17 cellular contexts compared by ENCODE assay signal in the genomic region with DNA sequence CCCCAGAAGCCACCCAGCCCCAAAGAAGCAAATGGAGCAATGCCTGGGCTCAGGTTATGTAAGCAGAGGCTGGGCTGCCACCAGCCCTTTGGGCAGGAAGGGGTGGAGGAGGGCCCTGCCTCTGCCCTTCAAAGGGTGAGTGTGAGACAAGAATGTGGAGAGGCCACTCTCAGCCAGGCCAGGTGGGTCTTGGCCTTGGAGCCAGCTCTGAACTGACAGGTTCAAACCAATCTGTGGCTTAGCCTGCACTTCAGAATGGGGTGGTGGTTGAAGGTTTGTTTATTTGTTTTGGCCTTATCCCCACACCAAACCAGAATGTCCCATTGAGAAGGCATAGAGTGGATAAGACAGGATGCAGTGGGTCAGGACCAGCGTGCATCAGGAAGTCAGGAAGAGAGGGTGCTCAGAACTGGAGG. TPM values are rescaled to one million over a fixed set of nuclear protein-coding genes. Genes with fewer than 3 reads are reported as not detected.
DNase-seq lines count a peak whose midpoint lies in the region; ATAC-seq and TF ChIP-seq lines count a peak whose summit lies in the region.
"Had no signal": no experiment of that assay in that cellular context is flagged by ENCODE, and none has a peak within 500 bp of the region (broad histone marks: within the 10 kb centered on the region; RNA-seq: fewer than 3 reads in every experiment).

No MANE protein-coding gene starts in this region.

- DNase-seq in RWPE2 (ENCODE audit: low spot score) (no peak), fibroblast of the aortic adventitia (ENCODE audit: low read depth) (peak; percentile 50), upper lobe of right lung (peak; percentile 92), NCI-H1417 treated with DMSO at 0.1 percent for 48 hours (lab: John Stamatoyannopoulos, UW) (no peak), substantia nigra (lab: John Stamatoyannopoulos, UW) (no peak), superior temporal gyrus (ENCODE audit: extremely low spot score) (no peak)
- DNase-seq: activated CD4-positive, alpha-beta T cell treated with anti-CD3 and anti-CD28 coated beads for 1 hour; activated T-cell treated with anti-CD3 and anti-CD28 coated beads, Interleukin-2, amount 50 U/mL, for 24 hours; CD4-positive, alpha-beta memory T cell; glutamatergic neuron; left colon; NCI-H2227 treated with DMSO at 0.1 percent for 48 hours; nephron progenitor cell; stimulated activated naive CD8-positive, alpha-beta T cell treated with anti-CD3 and anti-CD28 coated beads, Interleukin-15, amount 100 ng/mL, for 72 hours; T-cell had no signal

- H3K4me3 ChIP-seq in HEK293 (ENCODE audit: low read depth, low read length) (no peak overlapping the region), RWPE2 (ENCODE audit: severe bottlenecking) (no peak overlapping the region), fibroblast of the aortic adventitia (ENCODE audit: low read depth, low read length) (no peak overlapping the region), upper lobe of right lung (no peak overlapping the region)

- CTCF ChIA-PET in HEK293 (lab: Yijun Ruan, JAX), result no interaction called here

- H3K36me3 ChIP-seq in HEK293 (ENCODE audit: control insufficient read depth in 2 of 2, insufficient read depth in 1 of 2, low read length in 2 of 2) (no peaks in the 10 kb centered on the region), RWPE2 (ENCODE audit: low read depth) (no peaks in the 10 kb centered on the region), upper lobe of right lung (no peaks in the 10 kb centered on the region)

- H3K9me3 ChIP-seq in HEK293 (ENCODE audit: control insufficient read depth, insufficient read depth, low read depth, low read length), result no peaks in the 10 kb centered on the region
- H3K9me3 ChIP-seq in RWPE2 (ENCODE audit: severe bottlenecking), result peaks cover 2% of the 10 kb centered on the region
- no peaks in the 10 kb centered on the region for H3K9me3 ChIP-seq in upper lobe of right lung

- H3K27ac ChIP-seq in HEK293 (ENCODE audit: extremely low read depth, low read depth, low read length) (no peak overlapping the region), RWPE2 (ENCODE audit: poor library complexity, severe bottlenecking) (peak overlapping the region; percentile 96), upper lobe of right lung (peak overlapping the region; percentile 68), substantia nigra (ENCODE audit: low read depth, low read length, poor library complexity, severe bottlenecking) (no peak overlapping the region)

- no peak for TF ChIP-seq CTCF in HEK293 (tag by site-specific recombination; IDR thresholded peaks at IDR 0.05)
- no peak for TF ChIP-seq CTCF in RWPE2 (IDR thresholded peaks at IDR 0.05; ENCODE audit: poor library complexity, severe bottlenecking)
- TF ChIP-seq CTCF in fibroblast of the aortic adventitia (IDR thresholded peaks at IDR 0.05; ENCODE audit: insufficient read depth, low read length), result no peak
- no peak for TF ChIP-seq CTCF in upper lobe of right lung (IDR thresholded peaks at IDR 0.05)

- POLR2A ChIA-PET in HEK293 (lab: Yijun Ruan, JAX), result no interaction called here

- intact Hi-C loops in upper lobe of right lung (cut with DNase I), result no loop called here

- H3K27me3 ChIP-seq in RWPE2 (ENCODE audit: insufficient read depth, poor library complexity, severe bottlenecking), result no peaks in the 10 kb centered on the region
- H3K27me3 ChIP-seq in upper lobe of right lung, result no peaks in the 10 kb centered on the region

- ATAC-seq in RWPE2 (ENCODE audit: low read depth), result peak; percentile 50
- peak; percentile 93 for ATAC-seq in upper lobe of right lung
- ATAC-seq: left colon; stimulated activated naive CD8-positive, alpha-beta T cell treated with anti-CD3 and anti-CD28 coated beads, Interleukin-15, amount 100 ng/mL, for 72 hours; T-cell had no signal

- no peaks in the 10 kb centered on the region for H3K4me1 ChIP-seq in HEK293 (ENCODE audit: control insufficient read depth, insufficient read depth, low read length)
- peaks cover 46% of the 10 kb centered on the region for H3K4me1 ChIP-seq in RWPE2 (ENCODE audit: insufficient read depth, poor library complexity, severe bottlenecking)
- H3K4me1 ChIP-seq in upper lobe of right lung, result peaks cover 18% of the 10 kb centered on the region

TF ChIP-seq in HEK293, 187 proteins besides CTCF, POLR2A, EP300 and RAD21:
- TF ChIP-seq, protein P1, sequence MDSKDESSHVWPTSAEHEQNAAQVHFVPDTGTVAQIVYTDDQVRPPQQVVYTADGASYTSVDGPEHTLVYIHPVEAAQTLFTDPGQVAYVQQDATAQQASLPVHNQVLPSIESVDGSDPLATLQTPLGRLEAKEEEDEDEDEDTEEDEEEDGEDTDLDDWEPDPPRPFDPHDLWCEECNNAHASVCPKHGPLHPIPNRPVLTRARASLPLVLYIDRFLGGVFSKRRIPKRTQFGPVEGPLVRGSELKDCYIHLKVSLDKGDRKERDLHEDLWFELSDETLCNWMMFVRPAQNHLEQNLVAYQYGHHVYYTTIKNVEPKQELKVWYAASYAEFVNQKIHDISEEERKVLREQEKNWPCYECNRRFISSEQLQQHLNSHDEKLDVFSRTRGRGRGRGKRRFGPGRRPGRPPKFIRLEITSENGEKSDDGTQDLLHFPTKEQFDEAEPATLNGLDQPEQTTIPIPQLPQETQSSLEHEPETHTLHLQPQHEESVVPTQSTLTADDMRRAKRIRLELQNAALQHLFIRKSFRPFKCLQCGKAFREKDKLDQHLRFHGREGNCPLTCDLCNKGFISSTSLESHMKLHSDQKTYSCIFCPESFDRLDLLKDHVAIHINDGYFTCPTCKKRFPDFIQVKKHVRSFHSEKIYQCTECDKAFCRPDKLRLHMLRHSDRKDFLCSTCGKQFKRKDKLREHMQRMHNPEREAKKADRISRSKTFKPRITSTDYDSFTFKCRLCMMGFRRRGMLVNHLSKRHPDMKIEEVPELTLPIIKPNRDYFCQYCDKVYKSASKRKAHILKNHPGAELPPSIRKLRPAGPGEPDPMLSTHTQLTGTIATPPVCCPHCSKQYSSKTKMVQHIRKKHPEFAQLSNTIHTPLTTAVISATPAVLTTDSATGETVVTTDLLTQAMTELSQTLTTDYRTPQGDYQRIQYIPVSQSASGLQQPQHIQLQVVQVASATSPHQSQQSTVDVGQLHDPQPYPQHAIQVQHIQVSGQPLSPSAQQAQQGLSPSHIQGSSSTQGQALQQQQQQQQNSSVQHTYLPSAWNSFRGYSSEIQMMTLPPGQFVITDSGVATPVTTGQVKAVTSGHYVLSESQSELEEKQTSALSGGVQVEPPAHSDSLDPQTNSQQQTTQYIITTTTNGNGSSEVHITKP (tag by site-specific recombination; IDR thresholded peaks at IDR 0.05), result peak; percentile 36; the same call in 1 of the 2 replicates
- no peak for TF ChIP-seq SALL2 (tag by site-specific recombination; IDR thresholded peaks at IDR 0.05; ENCODE audit: borderline replicate concordance)

RNA-seq across cellular contexts. Expression of gene C1orf116, which starts 29.8 kb away (rescaled TPM):
- total RNA-seq in fibroblast of the aortic adventitia (ENCODE audit: low replicate concordance) (under 0.01 TPM in 1 of 2 replicates, not detected in the other), upper lobe of right lung (128 TPM)
- total RNA-seq: OCI-LY7 had no signal

RNA-seq across cellular contexts. Expression of gene FCAMR, which starts 32.5 kb away (rescaled TPM):
- total RNA-seq in fibroblast of the aortic adventitia (ENCODE audit: low replicate concordance), result not detected in 2 replicates
- not detected for total RNA-seq in upper lobe of right lung
- total RNA-seq: CD4-positive, alpha-beta memory T cell; OCI-LY7; T-cell had no signal

RNA-seq across cellular contexts. Expression of gene YOD1, which starts 48.3 kb away (rescaled TPM):
- total RNA-seq in fibroblast of the aortic adventitia (ENCODE audit: low replicate concordance), result 3.5 and 10.1 TPM in 2 replicates
- 7.0 TPM for total RNA-seq in upper lobe of right lung

RNA-seq across cellular contexts. Expression of gene PFKFB2, which starts 50.3 kb away (rescaled TPM):
- total RNA-seq in fibroblast of the aortic adventitia (ENCODE audit: low replicate concordance) (6.9 and 9.0 TPM in 2 replicates), upper lobe of right lung (49.9 TPM)

RNA-seq across cellular contexts. Expression of gene PIGR, which starts 56.5 kb away (rescaled TPM):
- not detected in 2 replicates for total RNA-seq in fibroblast of the aortic adventitia (ENCODE audit: low replicate concordance)
- total RNA-seq in upper lobe of right lung, result 700 TPM
- total RNA-seq: CD4-positive, alpha-beta memory T cell had no signal

Comparison
In these comparisons a context has a peak if more than half of its experiments do, and no peak if none do; other contexts are left out.
1. H3K27ac ChIP-seq: peak in RWPE2 (single experiment) and upper lobe of right lung (single experiment); none in HEK293 (single experiment) and substantia nigra (single experiment).
2. DNase-seq: peak in fibroblast of the aortic adventitia (single experiment) and upper lobe of right lung (single experiment); none in RWPE2 (single experiment), NCI-H1417 treated with DMSO at 0.1 percent for 48 hours (single experiment), substantia nigra (0 of 49) and superior temporal gyrus (single experiment).
3. RNA of gene C1orf116, which starts 29.8 kb away (total RNA-seq): 128 TPM in upper lobe of right lung (single experiment); under 0.01 TPM in fibroblast of the aortic adventitia; every median in the first group is over 100 times any median in the second.